16 cellular contexts compared by ENCODE assay signal in the genomic region with DNA sequence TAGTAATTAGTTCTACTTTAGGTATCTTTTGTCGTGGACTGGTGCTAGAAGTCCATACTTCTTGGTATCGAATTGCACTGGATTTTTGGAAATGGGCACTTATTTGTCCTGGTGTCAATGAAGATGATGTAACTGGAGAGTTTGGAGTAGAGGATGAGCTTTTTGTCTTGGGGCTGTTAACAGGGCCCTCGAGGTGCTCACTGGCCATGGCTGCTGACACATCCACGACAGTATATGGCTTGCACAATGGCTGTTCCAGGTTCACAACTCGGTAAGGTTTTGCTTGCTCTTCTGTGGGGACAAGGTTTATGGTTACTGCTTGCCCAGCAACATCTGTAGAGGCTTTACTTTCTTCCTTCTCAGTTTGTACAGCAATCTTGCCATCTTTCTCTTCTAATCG.
A peak's percentile ranks its signal among the peaks of the same experiment; 100 is the strongest.
DNase-seq lines count a peak whose midpoint lies in the region; ATAC-seq and TF ChIP-seq lines count a peak whose summit lies in the region.
"Had no signal": no experiment of that assay in that cellular context is flagged by ENCODE, and none has a peak within 500 bp of the region (broad histone marks: within the 10 kb centered on the region; RNA-seq: fewer than 3 reads in every experiment).

No MANE protein-coding gene starts in this region.

- peaks cover 10% of the 10 kb centered on the region for H3K4me1 ChIP-seq in CD4-positive, CD25-positive, alpha-beta regulatory T cell (ENCODE audit: control insufficient read depth, insufficient read depth, low read length, poor library complexity, severe bottlenecking)
- peaks cover 26% of the 10 kb centered on the region for H3K4me1 ChIP-seq in DND-41 (ENCODE audit: insufficient read depth, low read length)
- H3K4me1 ChIP-seq in naive thymus-derived CD4-positive, alpha-beta T cell (ENCODE audit: control insufficient read depth in 2 of 2, insufficient read depth in 2 of 2, low read length in 2 of 2) = peaks cover 26 to 34% of the 10 kb centered on the region in 2 donors
- H3K4me1 ChIP-seq: SJCRH30 had no signal

- intact Hi-C loops in naive thymus-derived CD4-positive, alpha-beta T cell (cut with micrococcal nuclease) = loop anchor here in 1 of 2 donors (10.0 kb wide), 1 partner anchor 205 kb away; no protein-coding TSS in a partner anchor
- intact Hi-C loops in lower leg skin (cut with DNase I; ENCODE audit: low total_unique reads) = no loop called here

- no peak overlapping the region for H2AFZ ChIP-seq in DND-41 (ENCODE audit: low read depth, low read length)

- POLR2A ChIA-PET in activated CD8-positive, alpha-beta T cell treated with anti-CD3 and anti-CD28 coated beads, Interleukin-2, amount 10 ng/mL, durations not matched to agents 7 days and 5 days (lab: Charles Lee) = interaction anchor here (1.7 kb wide), 1 partner anchor 239 kb away, joined by 4 read pairs; a partner anchor contains a TSS
- POLR2A ChIA-PET in naive thymus-derived CD4-positive, alpha-beta T cell (lab: Charles Lee) = no interaction called here

- no peaks in the 10 kb centered on the region for H3K27me3 Mint-ChIP-seq in CD4-positive, CD25-positive, alpha-beta regulatory T cell
- H3K27me3 Mint-ChIP-seq in activated CD8-positive, alpha-beta T cell treated with anti-CD3 and anti-CD28 coated beads, Interleukin-2, amount 10 ng/mL, durations not matched to agents 7 days and 5 days (ENCODE audit: low read depth) = no peaks in the 10 kb centered on the region
- H3K27me3 Mint-ChIP-seq in naive thymus-derived CD4-positive, alpha-beta T cell = no peaks in the 10 kb centered on the region

- H3K4me1 Mint-ChIP-seq in CD4-positive, CD25-positive, alpha-beta regulatory T cell = peaks cover 10 to 24% (median 16%) of the 10 kb centered on the region in 4 donors
- H3K4me1 Mint-ChIP-seq in activated CD8-positive, alpha-beta T cell treated with anti-CD3 and anti-CD28 coated beads, Interleukin-2, amount 10 ng/mL, durations not matched to agents 7 days and 5 days (ENCODE audit: low read depth) = peaks cover 55% of the 10 kb centered on the region
- H3K4me1 Mint-ChIP-seq in naive thymus-derived CD4-positive, alpha-beta T cell = peaks cover 29 to 58% (median 39%) of the 10 kb centered on the region in 7 donors

- 94 to 95% methylated on average over 6 of the region's 6 CpGs for WGBS in lower leg skin, 2 donors

- H3K9me3 Mint-ChIP-seq in CD4-positive, CD25-positive, alpha-beta regulatory T cell = no peaks in the 10 kb centered on the region
- no peaks in the 10 kb centered on the region for H3K9me3 Mint-ChIP-seq in activated CD8-positive, alpha-beta T cell treated with anti-CD3 and anti-CD28 coated beads, Interleukin-2, amount 10 ng/mL, durations not matched to agents 7 days and 5 days (ENCODE audit: insufficient read depth)
- H3K9me3 Mint-ChIP-seq in naive thymus-derived CD4-positive, alpha-beta T cell = no peaks in the 10 kb centered on the region

- no peak for DNase-seq in CD4-positive, CD25-positive, alpha-beta regulatory T cell
- no peak for DNase-seq in DND-41
- DNase-seq in activated CD8-positive, alpha-beta T cell treated with anti-CD3 and anti-CD28 coated beads, Interleukin-2, amount 10 ng/mL, durations not matched to agents 7 days and 5 days = no peak
- DNase-seq in naive thymus-derived CD4-positive, alpha-beta T cell = no peak
- no peak for DNase-seq in lower leg skin (ENCODE audit: low spot score in 2 of 2)
- no peak for DNase-seq in cerebellar cortex (ENCODE audit: low spot score)
- DNase-seq: activated naive CD4-positive, alpha-beta T cell treated with Interleukin-2 at 50 U/mL for 16 hours; cortex of kidney; lower lobe of right lung; NCI-H1436 treated with DMSO at 0.1 percent for 48 hours; ovary; right lobe of liver; T1000; transverse colon had no signal

- no peaks in the 10 kb centered on the region for H3K36me3 ChIP-seq in CD4-positive, CD25-positive, alpha-beta regulatory T cell (ENCODE audit: control insufficient read depth, insufficient read depth, low read length)
- H3K36me3 ChIP-seq in DND-41 (ENCODE audit: insufficient read depth, low read length) = peaks cover 6% of the 10 kb centered on the region; the same call in 1 of the 2 replicates
- H3K36me3 ChIP-seq in naive thymus-derived CD4-positive, alpha-beta T cell (ENCODE audit: control insufficient read depth in 2 of 3, insufficient read depth in 3 of 3, low read length in 3 of 3) = no peaks in the 10 kb centered on the region
- H3K36me3 ChIP-seq: ovary, right lobe of liver, SJCRH30, transverse colon had no signal

- no peaks in the 10 kb centered on the region for H4K20me1 ChIP-seq in DND-41 (ENCODE audit: insufficient read depth, low read length)

- TF ChIP-seq CTCF in DND-41 (IDR thresholded peaks at IDR 0.05; ENCODE audit: borderline replicate concordance, extremely low read depth, low read length, poor library complexity, severe bottlenecking) (no peak), lower leg skin (IDR thresholded peaks at IDR 0.05) (no peak)

- no peaks in the 10 kb centered on the region for H3K27me3 ChIP-seq in CD4-positive, CD25-positive, alpha-beta regulatory T cell (ENCODE audit: control insufficient read depth, insufficient read depth, low read length)
- H3K27me3 ChIP-seq in DND-41 (ENCODE audit: insufficient read depth, low read length, poor library complexity) = no peaks in the 10 kb centered on the region
- no peaks in the 10 kb centered on the region for H3K27me3 ChIP-seq in naive thymus-derived CD4-positive, alpha-beta T cell (ENCODE audit: control insufficient read depth in 2 of 2, insufficient read depth in 2 of 2, low read length in 2 of 2)
- H3K27me3 ChIP-seq: ovary, right lobe of liver, SJCRH30, transverse colon had no signal

- no peak overlapping the region for H3K4me3 ChIP-seq in CD4-positive, CD25-positive, alpha-beta regulatory T cell (ENCODE audit: low read depth, low read length)
- H3K4me3 ChIP-seq in DND-41 (ENCODE audit: low read depth in 1 of 2, low read length in 2 of 2) = no peak overlapping the region
- H3K4me3 ChIP-seq in naive thymus-derived CD4-positive, alpha-beta T cell (ENCODE audit: low read length) = no peak overlapping the region
- H3K4me3 ChIP-seq in lower leg skin (ENCODE audit: low read depth, poor library complexity, severe bottlenecking) = no peak overlapping the region
- H3K4me3 ChIP-seq: lower lobe of right lung, ovary, right lobe of liver, SJCRH30, transverse colon had no signal

- no peak for TF ChIP-seq POLR2A in lower leg skin (IDR thresholded peaks at IDR 0.05)

- H3K36me3 Mint-ChIP-seq in CD4-positive, CD25-positive, alpha-beta regulatory T cell = peaks cover 4% of the 10 kb centered on the region
- H3K36me3 Mint-ChIP-seq in activated CD8-positive, alpha-beta T cell treated with anti-CD3 and anti-CD28 coated beads, Interleukin-2, amount 10 ng/mL, durations not matched to agents 7 days and 5 days (ENCODE audit: low read depth) = peaks cover 9% of the 10 kb centered on the region
- peaks cover 0 to 24% (median 3%) of the 10 kb centered on the region in 5 donors for H3K36me3 Mint-ChIP-seq in naive thymus-derived CD4-positive, alpha-beta T cell

- peak overlapping the region in 2 of 3 donors; percentile 81 to 91 for H3K27ac Mint-ChIP-seq in CD4-positive, CD25-positive, alpha-beta regulatory T cell
- peak overlapping the region; percentile 91 for H3K27ac Mint-ChIP-seq in activated CD8-positive, alpha-beta T cell treated with anti-CD3 and anti-CD28 coated beads, Interleukin-2, amount 10 ng/mL, durations not matched to agents 7 days and 5 days
- peak overlapping the region; percentile 56 to 94 (median 89) for H3K27ac Mint-ChIP-seq in naive thymus-derived CD4-positive, alpha-beta T cell

- H3K27ac ChIP-seq in CD4-positive, CD25-positive, alpha-beta regulatory T cell (ENCODE audit: insufficient read depth, low read length, poor library complexity, severe bottlenecking) = no peak overlapping the region
- H3K27ac ChIP-seq in DND-41 (ENCODE audit: low read length) = peak overlapping the region; percentile 50
- H3K27ac ChIP-seq in naive thymus-derived CD4-positive, alpha-beta T cell (ENCODE audit: low read depth, low read length) = no peak overlapping the region
- H3K27ac ChIP-seq: lower lobe of right lung, ovary, right lobe of liver, SJCRH30, transverse colon had no signal

- no peaks in the 10 kb centered on the region for H3K9me3 ChIP-seq in CD4-positive, CD25-positive, alpha-beta regulatory T cell (ENCODE audit: control insufficient read depth in 2 of 2, low read length in 2 of 2)
- H3K9me3 ChIP-seq in DND-41 (ENCODE audit: insufficient read depth, low read length, severe bottlenecking) = no peaks in the 10 kb centered on the region
- no peaks in the 10 kb centered on the region for H3K9me3 ChIP-seq in naive thymus-derived CD4-positive, alpha-beta T cell (ENCODE audit: control insufficient read depth in 2 of 3, low read length in 3 of 3)
- H3K9me3 ChIP-seq: lower lobe of right lung, ovary, right lobe of liver, SJCRH30, transverse colon had no signal

- no peak overlapping the region for H3K4me3 Mint-ChIP-seq in CD4-positive, CD25-positive, alpha-beta regulatory T cell
- H3K4me3 Mint-ChIP-seq in activated CD8-positive, alpha-beta T cell treated with anti-CD3 and anti-CD28 coated beads, Interleukin-2, amount 10 ng/mL, durations not matched to agents 7 days and 5 days = peak overlapping the region; percentile 60
- H3K4me3 Mint-ChIP-seq in naive thymus-derived CD4-positive, alpha-beta T cell = peak overlapping the region in 7 of 10 donors; percentile 0 to 82 (median 62)

- no peak for ATAC-seq in CD4-positive, CD25-positive, alpha-beta regulatory T cell (ENCODE audit: low read depth in 2 of 2)
- no peak for ATAC-seq in DND-41 (ENCODE audit: insufficient read depth, low read depth)
- ATAC-seq in activated CD8-positive, alpha-beta T cell treated with anti-CD3 and anti-CD28 coated beads, Interleukin-2, amount 10 ng/mL, durations not matched to agents 7 days and 5 days = no peak
- no peak for ATAC-seq in naive thymus-derived CD4-positive, alpha-beta T cell
- ATAC-seq in GM21737 (IDR thresholded peaks at IDR 0.05; ENCODE audit: unreplicated experiment) = no peak

- H3K4me2 ChIP-seq in DND-41 (ENCODE audit: insufficient read depth, low read length) = peak overlapping the region; percentile 9; the same call in 1 of the 2 replicates

- CTCF ChIA-PET in activated CD8-positive, alpha-beta T cell treated with anti-CD3 and anti-CD28 coated beads, Interleukin-2, amount 10 ng/mL, durations not matched to agents 7 days and 5 days (lab: Charles Lee) = interaction anchor here (0.9 to 13.0 kb wide), 6 partner anchors 19 to 363 kb away, joined by 3 to 216 read pairs (median 13); no protein-coding TSS in a partner anchor
- CTCF ChIA-PET in naive thymus-derived CD4-positive, alpha-beta T cell (lab: Charles Lee) = interaction anchor here (0.6 to 1.5 kb wide), 2 partner anchors 62 kb away, joined by 3 to 5 read pairs; no protein-coding TSS in a partner anchor

- H3K79me2 ChIP-seq in DND-41 (ENCODE audit: insufficient read depth, low read length) = no peaks in the 10 kb centered on the region

- H3K9ac ChIP-seq in DND-41 (ENCODE audit: low read depth, low read length) = no peak overlapping the region

Comparison
In these comparisons a context has a peak if more than half of its experiments do, and no peak if none do; other contexts are left out.
1. H3K4me3 Mint-ChIP-seq: peak in activated CD8-positive, alpha-beta T cell treated with anti-CD3 and anti-CD28 coated beads, Interleukin-2, amount 10 ng/mL, durations not matched to agents 7 days and 5 days (single experiment) and naive thymus-derived CD4-positive, alpha-beta T cell (7 of 10); none in CD4-positive, CD25-positive, alpha-beta regulatory T cell (0 of 4).
2. Peak in every context shown above with its lines, with median percentiles within 50 percentile points of each other: H3K27ac Mint-ChIP-seq.